7 cellular contexts compared by ENCODE assay signal in genomic region chr1:206002833-206003532, GRCh38. TPM values are rescaled to one million over a fixed set of nuclear protein-coding genes. Genes with fewer than 3 reads are reported as not detected.
DNase-seq lines count a peak whose midpoint lies in the region; ATAC-seq, FAIRE-seq and TF ChIP-seq lines count a peak whose summit lies in the region.

A gene with protein sequence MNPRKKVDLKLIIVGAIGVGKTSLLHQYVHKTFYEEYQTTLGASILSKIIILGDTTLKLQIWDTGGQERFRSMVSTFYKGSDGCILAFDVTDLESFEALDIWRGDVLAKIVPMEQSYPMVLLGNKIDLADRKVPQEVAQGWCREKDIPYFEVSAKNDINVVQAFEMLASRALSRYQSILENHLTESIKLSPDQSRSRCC (minus strand): TSS chr1:206003395. CDS start chr1:205994135, 9,260 bp downstream.

- ATAC-seq in left lobe of liver (peak; percentile 86), HG02610 (IDR thresholded peaks at IDR 0.05; ENCODE audit: unreplicated experiment) (no peak), GM21367 (IDR thresholded peaks at IDR 0.05; ENCODE audit: unreplicated experiment) (no peak)

- no peaks in the 10 kb centered on the region for H3K27me3 ChIP-seq in bronchial epithelial cell (ENCODE audit: control insufficient read depth, insufficient read depth, low read length)
- H3K27me3 ChIP-seq in thymus (ENCODE audit: control insufficient read depth, insufficient read depth) = no peaks in the 10 kb centered on the region

- peaks cover 3% of the 10 kb centered on the region for H3K36me3 ChIP-seq in bronchial epithelial cell (ENCODE audit: control insufficient read depth, insufficient read depth, low read length)
- no peaks in the 10 kb centered on the region for H3K36me3 ChIP-seq in thymus (ENCODE audit: control insufficient read depth, insufficient read depth)

- TF ChIP-seq CTCF in bronchial epithelial cell (IDR thresholded peaks at IDR 0.05; ENCODE audit: insufficient read depth, low read length, severe bottlenecking) = no peak

- no peak for FAIRE-seq in bronchial epithelial cell (lab: Jason Lieb, UNC)

- 90% methylated on average over 10 of the region's 10 CpGs for WGBS in thymus

- peak within 1 kb of the TSS; percentile 54 for H3K4me3 ChIP-seq in bronchial epithelial cell (ENCODE audit: low read depth, low read length)
- H3K4me3 ChIP-seq in thymus (ENCODE audit: low read length) = no peak within 1 kb of the TSS

- peak within 1 kb of the TSS; percentile 32 for H3K27ac ChIP-seq in thymus (ENCODE audit: low read depth)

- H3K9me3 ChIP-seq in thymus (ENCODE audit: control insufficient read depth) = no peaks in the 10 kb centered on the region

- peak; percentile 25 to 65 for DNase-seq in Kasumi-1 (lab: John Stamatoyannopoulos, UW)
- DNase-seq in bronchial epithelial cell (ENCODE audit: low read depth) = peak; percentile 81
- peak; percentile 71 for DNase-seq in left lobe of liver (ENCODE audit: low spot score)
- no peak for DNase-seq in NCI-H1436 treated with DMSO at 0.1 percent for 48 hours (lab: John Stamatoyannopoulos, UW)

- no peaks in the 10 kb centered on the region for H3K4me1 ChIP-seq in thymus (ENCODE audit: control insufficient read depth, insufficient read depth, low read length)

RNA-seq across cellular contexts. Expression of the gene that starts here (rescaled TPM):
- total RNA-seq in bronchial epithelial cell (2.9 and 4.9 TPM in 2 replicates), left lobe of liver (0.73 TPM)
- polyA plus RNA-seq in thymus = 6.4 TPM

Comparison
In these comparisons a context has a peak if more than half of its experiments do, and no peak if none do; other contexts are left out.
1. Peak in DNase-seq and ATAC-seq in left lobe of liver; RNA of the gene not detected or under 1 TPM.